In the genomic region with DNA sequence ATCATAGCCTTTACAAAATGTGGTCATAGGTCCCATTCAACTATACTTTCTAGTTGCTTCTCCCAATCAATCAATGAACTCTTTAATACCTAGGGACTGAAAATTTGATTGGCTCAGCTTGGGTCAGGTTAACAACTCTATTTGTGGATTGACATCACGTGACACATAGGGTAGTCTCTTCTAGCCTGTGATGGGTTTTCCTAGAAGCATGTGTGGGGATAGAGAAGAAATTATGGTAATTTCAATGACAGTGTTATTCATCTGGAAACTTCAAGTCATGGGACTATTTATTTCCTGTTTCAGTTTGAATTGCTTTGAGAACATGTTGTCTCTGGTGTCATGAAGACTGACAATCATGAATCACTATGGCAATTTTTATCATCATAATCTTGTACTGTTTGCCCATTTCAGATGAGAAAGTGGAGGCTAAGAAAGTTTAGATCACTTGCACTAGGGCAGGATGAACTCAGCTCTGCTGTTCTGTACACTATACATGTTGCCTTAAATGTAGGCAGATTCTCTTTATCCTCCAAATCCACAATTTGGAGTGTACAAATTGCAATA, we compare ENCODE assay signal across 18 cellular contexts.
A peak's percentile ranks its signal among the peaks of the same experiment; 100 is the strongest.
DNase-seq lines count a peak whose midpoint lies in the region; ATAC-seq, FAIRE-seq and TF ChIP-seq lines count a peak whose summit lies in the region.
"Had no signal": no experiment of that assay in that cellular context is flagged by ENCODE, and none has a peak within 500 bp of the region (broad histone marks: within the 10 kb centered on the region; RNA-seq: fewer than 3 reads in every experiment).

No MANE protein-coding gene starts in this region.

- H2AFZ ChIP-seq in HepG2 (ENCODE audit: low read length) (no peak overlapping the region), K562 (ENCODE audit: low read depth, low read length) (no peak overlapping the region)
- H2AFZ ChIP-seq: GM23338 had no signal

- H4K20me1 ChIP-seq in HepG2 (ENCODE audit: insufficient read depth, low read length), result no peaks in the 10 kb centered on the region
- H4K20me1 ChIP-seq in K562 (replicated peaks; ENCODE audit: control insufficient read depth, insufficient read depth, low read length), result no peaks in the 10 kb centered on the region
- H4K20me1 ChIP-seq: BLaER1 had no signal

- peaks cover 91% of the 10 kb centered on the region for H3K9me3 ChIP-seq in HepG2 (ENCODE audit: low read length)
- no peaks in the 10 kb centered on the region for H3K9me3 ChIP-seq in right lobe of liver
- H3K9me3 ChIP-seq in K562 (replicated peaks; ENCODE audit: control insufficient read depth, insufficient read depth, low read depth, low read length), result no peaks in the 10 kb centered on the region
- H3K9me3 ChIP-seq: BLaER1 had no signal

- H3K4me1 ChIP-seq in HepG2 (ENCODE audit: insufficient read depth, low read length), result no peaks in the 10 kb centered on the region
- no peaks in the 10 kb centered on the region for H3K4me1 ChIP-seq in right lobe of liver
- no peaks in the 10 kb centered on the region for H3K4me1 ChIP-seq in K562 (replicated peaks in 1 of 2; ENCODE audit: control insufficient read depth in 2 of 2, insufficient read depth in 2 of 2, low read length in 2 of 2)
- H3K4me1 ChIP-seq: BLaER1 had no signal

- H3K9me3 Mint-ChIP-seq in activated CD8-positive, alpha-beta T cell treated with anti-CD3 and anti-CD28 coated beads for 36 hours, result peaks cover 3% of the 10 kb centered on the region
- H3K9me3 Mint-ChIP-seq in activated CD8-positive, alpha-beta T cell treated with anti-CD3 and anti-CD28 coated beads, Interleukin-2, amount 10 ng/mL, durations not matched to agents 7 days and 5 days (ENCODE audit: insufficient read depth), result no peaks in the 10 kb centered on the region
- peaks cover 10 to 14% of the 10 kb centered on the region in 2 donors for H3K9me3 Mint-ChIP-seq in stimulated activated naive B cell treated with anti-CD40 and anti-IgM and Interleukin-4, amounts not matched to agents 10 μg/mL and 1 μg/mL and 100 μg/mL, for 72 hours

- in situ Hi-C loops in HepG2 (cut with HindIII; ENCODE audit: extremely low pct_ligation_motif_present, low pct_unique_long_range_greater_than_20kb) (no loop called here), K562 (cut with MboI) (no loop called here)

- peak; percentile 60 for ATAC-seq in activated CD8-positive, alpha-beta T cell treated with anti-CD3 and anti-CD28 coated beads for 36 hours
- ATAC-seq in activated CD8-positive, alpha-beta T cell treated with anti-CD3 and anti-CD28 coated beads, Interleukin-2, amount 10 ng/mL, durations not matched to agents 7 days and 5 days, result no peak
- ATAC-seq in HepG2 (no peak), right lobe of liver (no peak), K562 (no peak)
- ATAC-seq in stimulated activated naive B cell treated with anti-CD40 and anti-IgM and Interleukin-4, amounts not matched to agents 10 μg/mL and 1 μg/mL and 100 μg/mL, for 72 hours (replicated peaks), result peak; percentile 46 to 69
- ATAC-seq: GM23338 had no signal

- H3K27ac ChIP-seq in HepG2 (ENCODE audit: extremely low read length, insufficient read depth, low read length), result no peak overlapping the region
- H3K27ac ChIP-seq in right lobe of liver, result no peak overlapping the region
- H3K27ac ChIP-seq in K562 (ENCODE audit: extremely low read depth, low read depth, low read length), result no peak overlapping the region
- H3K27ac ChIP-seq: BLaER1 had no signal

- H3K4me2 ChIP-seq in HepG2 (ENCODE audit: low read depth, low read length), result no peak overlapping the region
- no peak overlapping the region for H3K4me2 ChIP-seq in K562 (ENCODE audit: insufficient read depth, low read length)
- H3K4me2 ChIP-seq: BLaER1, GM23338 had no signal

- POLR2A ChIA-PET in activated CD8-positive, alpha-beta T cell treated with anti-CD3 and anti-CD28 coated beads for 36 hours (lab: Charles Lee), result no interaction called here
- POLR2A ChIA-PET in activated CD8-positive, alpha-beta T cell treated with anti-CD3 and anti-CD28 coated beads, Interleukin-2, amount 10 ng/mL, durations not matched to agents 7 days and 5 days (lab: Charles Lee), result no interaction called here
- POLR2A ChIA-PET in HepG2 (lab: Yijun Ruan, JAX), result no interaction called here
- POLR2A ChIA-PET in K562 (lab: Yijun Ruan, JAX), result no interaction called here

- no peak for TF ChIP-seq POLR2A in HepG2 (IDR thresholded peaks at IDR 0.05; ENCODE audit: insufficient read depth in 1 of 2, low read depth in 2 of 2, low read length in 2 of 2)
- TF ChIP-seq POLR2A in right lobe of liver (IDR thresholded peaks at IDR 0.05), result no peak
- no peak for TF ChIP-seq POLR2A in K562 (conservative IDR thresholded peaks at IDR 0.05)

- no peaks in the 10 kb centered on the region for H3K36me3 Mint-ChIP-seq in activated CD8-positive, alpha-beta T cell treated with anti-CD3 and anti-CD28 coated beads for 36 hours (ENCODE audit: low read depth)
- no peaks in the 10 kb centered on the region for H3K36me3 Mint-ChIP-seq in activated CD8-positive, alpha-beta T cell treated with anti-CD3 and anti-CD28 coated beads, Interleukin-2, amount 10 ng/mL, durations not matched to agents 7 days and 5 days (ENCODE audit: low read depth)
- H3K36me3 Mint-ChIP-seq in stimulated activated naive B cell treated with anti-CD40 and anti-IgM and Interleukin-4, amounts not matched to agents 10 μg/mL and 1 μg/mL and 100 μg/mL, for 72 hours, result peaks cover 0 to 3% of the 10 kb centered on the region in 2 donors
- H3K36me3 Mint-ChIP-seq: CD14-positive monocyte; CD4-positive, alpha-beta memory T cell had no signal

- no peaks in the 10 kb centered on the region for H3K36me3 ChIP-seq in HepG2 (replicated peaks in 1 of 2; ENCODE audit: control insufficient read depth in 1 of 2, insufficient read depth in 2 of 2, low read length in 2 of 2)
- no peaks in the 10 kb centered on the region for H3K36me3 ChIP-seq in right lobe of liver
- no peaks in the 10 kb centered on the region for H3K36me3 ChIP-seq in K562 (ENCODE audit: control insufficient read depth, insufficient read depth, low read length)
- H3K36me3 ChIP-seq: BLaER1 had no signal

- no peak for DNase-seq in activated CD8-positive, alpha-beta T cell treated with anti-CD3 and anti-CD28 coated beads for 36 hours
- DNase-seq in activated CD8-positive, alpha-beta T cell treated with anti-CD3 and anti-CD28 coated beads, Interleukin-2, amount 10 ng/mL, durations not matched to agents 7 days and 5 days, result no peak
- DNase-seq in HepG2 (ENCODE audit: low spot score), result no peak
- no peak for DNase-seq in right lobe of liver
- DNase-seq in K562 (ENCODE audit: extremely low read depth in 1 of 4, low spot score in 3 of 4), result no peak
- DNase-seq in stimulated activated naive B cell treated with anti-CD40 and anti-IgM and Interleukin-4, amounts not matched to agents 10 μg/mL and 1 μg/mL and 100 μg/mL, for 72 hours, result no peak
- DNase-seq in NCI-H2227 (lab: John Stamatoyannopoulos, UW; ENCODE audit: unreplicated experiment), result no peak
- no peak for DNase-seq in kidney glomerular epithelial cell (lab: John Stamatoyannopoulos, UW)
- DNase-seq: 8988T; CD4-positive, alpha-beta memory T cell; DMS153; DMS79; GDM1; HCEC 1CT had no signal

- no peak for TF ChIP-seq CTCF in activated CD8-positive, alpha-beta T cell treated with anti-CD3 and anti-CD28 coated beads for 36 hours (IDR thresholded peaks at IDR 0.05)
- TF ChIP-seq CTCF in HepG2 (CRISPR knock-in tag; IDR thresholded peaks at IDR 0.05) (no peak), right lobe of liver (IDR thresholded peaks at IDR 0.05) (no peak), K562 (IDR thresholded peaks at IDR 0.05 in 2 of 3, conservative IDR thresholded peaks at IDR 0.05 in 1 of 3; ENCODE audit: insufficient read depth in 2 of 3, low read depth in 1 of 3, low read length in 3 of 3) (no peak)

- no peak overlapping the region for H3K9ac ChIP-seq in HepG2 (ENCODE audit: insufficient read depth, low read depth, low read length)
- no peak overlapping the region for H3K9ac ChIP-seq in K562 (ENCODE audit: insufficient read depth in 1 of 2, low read depth in 2 of 2, low read length in 2 of 2)
- H3K9ac ChIP-seq: BLaER1 had no signal

- no peak for TF ChIP-seq RAD21 in HepG2 (CRISPR knock-in tag; IDR thresholded peaks at IDR 0.05)
- TF ChIP-seq RAD21 in K562 (CRISPR knock-in tag; conservative IDR thresholded peaks at IDR 0.05 in 1 of 2, IDR thresholded peaks at IDR 0.05 in 1 of 2), result no peak

- no peak overlapping the region for H3K4me3 Mint-ChIP-seq in activated CD8-positive, alpha-beta T cell treated with anti-CD3 and anti-CD28 coated beads for 36 hours
- no peak overlapping the region for H3K4me3 Mint-ChIP-seq in activated CD8-positive, alpha-beta T cell treated with anti-CD3 and anti-CD28 coated beads, Interleukin-2, amount 10 ng/mL, durations not matched to agents 7 days and 5 days
- no peak overlapping the region for H3K4me3 Mint-ChIP-seq in stimulated activated naive B cell treated with anti-CD40 and anti-IgM and Interleukin-4, amounts not matched to agents 10 μg/mL and 1 μg/mL and 100 μg/mL, for 72 hours
- H3K4me3 Mint-ChIP-seq: CD14-positive monocyte; CD4-positive, alpha-beta memory T cell; GM23338 had no signal

- BruUV-seq in HepG2 (replicated peaks; lab: Mats Ljungman, UMichigan), result no TSS peak
- no TSS peak for BruUV-seq in K562 (replicated peaks; lab: Mats Ljungman, UMichigan)

- FAIRE-seq in HepG2 (lab: Jason Lieb, UNC) (no peak), K562 (lab: Jason Lieb, UNC) (no peak)
- FAIRE-seq: H54 had no signal

- H3K4me1 Mint-ChIP-seq in activated CD8-positive, alpha-beta T cell treated with anti-CD3 and anti-CD28 coated beads for 36 hours (ENCODE audit: low read depth), result peaks cover 3% of the 10 kb centered on the region
- H3K4me1 Mint-ChIP-seq in activated CD8-positive, alpha-beta T cell treated with anti-CD3 and anti-CD28 coated beads, Interleukin-2, amount 10 ng/mL, durations not matched to agents 7 days and 5 days (ENCODE audit: low read depth), result no peaks in the 10 kb centered on the region
- H3K4me1 Mint-ChIP-seq in stimulated activated naive B cell treated with anti-CD40 and anti-IgM and Interleukin-4, amounts not matched to agents 10 μg/mL and 1 μg/mL and 100 μg/mL, for 72 hours, result peaks cover 0 to 3% of the 10 kb centered on the region in 2 donors
- H3K4me1 Mint-ChIP-seq: CD14-positive monocyte; CD4-positive, alpha-beta memory T cell; GM23338 had no signal

- 0% methylated on average over 1 of the region's 1 CpG for WGBS in HepG2 (ENCODE audit: low lambda C conversion rate)
- WGBS in right lobe of liver (ENCODE audit: insufficient coverage, low coverage, low lambda C conversion rate, missing lambda C conversion rate), result 31% methylated on average over 1 of the region's 1 CpG
- WGBS in K562 (ENCODE audit: insufficient coverage, low coverage, missing lambda C conversion rate), result 0% methylated on average over 1 of the region's 1 CpG

- CTCF ChIA-PET in activated CD8-positive, alpha-beta T cell treated with anti-CD3 and anti-CD28 coated beads for 36 hours (lab: Charles Lee), result no interaction called here
- CTCF ChIA-PET in activated CD8-positive, alpha-beta T cell treated with anti-CD3 and anti-CD28 coated beads, Interleukin-2, amount 10 ng/mL, durations not matched to agents 7 days and 5 days (lab: Charles Lee), result no interaction called here
- CTCF ChIA-PET in HepG2 (lab: Yijun Ruan, JAX; ENCODE audit: low intra/inter-chr PET ratio, low total read pairs), result no interaction called here
- CTCF ChIA-PET in K562 (lab: Yijun Ruan, JAX; ENCODE audit: low intra/inter-chr PET ratio), result no interaction called here

- H3K79me2 ChIP-seq in HepG2 (ENCODE audit: insufficient read depth, low read length), result no peaks in the 10 kb centered on the region
- H3K79me2 ChIP-seq in K562 (ENCODE audit: control insufficient read depth, insufficient read depth, low read length), result no peaks in the 10 kb centered on the region

- H3K4me3 ChIP-seq in HepG2 (replicated peaks in 1 of 3; ENCODE audit: insufficient read depth in 1 of 3, low read depth in 2 of 3, low read length in 3 of 3) (no peak overlapping the region), right lobe of liver (no peak overlapping the region), K562 (no peak overlapping the region)
- H3K4me3 ChIP-seq: BLaER1, GM23338 had no signal

- H3K27me3 Mint-ChIP-seq in activated CD8-positive, alpha-beta T cell treated with anti-CD3 and anti-CD28 coated beads for 36 hours, result peaks cover 2% of the 10 kb centered on the region
- H3K27me3 Mint-ChIP-seq in activated CD8-positive, alpha-beta T cell treated with anti-CD3 and anti-CD28 coated beads, Interleukin-2, amount 10 ng/mL, durations not matched to agents 7 days and 5 days (ENCODE audit: low read depth), result no peaks in the 10 kb centered on the region
- peaks cover 4 to 5% of the 10 kb centered on the region in 2 donors for H3K27me3 Mint-ChIP-seq in stimulated activated naive B cell treated with anti-CD40 and anti-IgM and Interleukin-4, amounts not matched to agents 10 μg/mL and 1 μg/mL and 100 μg/mL, for 72 hours
- H3K27me3 Mint-ChIP-seq: CD4-positive, alpha-beta memory T cell had no signal

- H3K27ac Mint-ChIP-seq in activated CD8-positive, alpha-beta T cell treated with anti-CD3 and anti-CD28 coated beads for 36 hours, result no peak overlapping the region
- no peak overlapping the region for H3K27ac Mint-ChIP-seq in activated CD8-positive, alpha-beta T cell treated with anti-CD3 and anti-CD28 coated beads, Interleukin-2, amount 10 ng/mL, durations not matched to agents 7 days and 5 days
- H3K27ac Mint-ChIP-seq in stimulated activated naive B cell treated with anti-CD40 and anti-IgM and Interleukin-4, amounts not matched to agents 10 μg/mL and 1 μg/mL and 100 μg/mL, for 72 hours, result no peak overlapping the region
- H3K27ac Mint-ChIP-seq: CD14-positive monocyte; CD4-positive, alpha-beta memory T cell; GM23338 had no signal

- H3K27me3 ChIP-seq in HepG2 (ENCODE audit: control insufficient read depth in 1 of 2, insufficient read depth in 2 of 2, low read length in 2 of 2) (no peaks in the 10 kb centered on the region), right lobe of liver (no peaks in the 10 kb centered on the region), K562 (ENCODE audit: control insufficient read depth in 2 of 2, insufficient read depth in 2 of 2, low read length in 2 of 2) (no peaks in the 10 kb centered on the region)
- H3K27me3 ChIP-seq: BLaER1 had no signal

- TF ChIP-seq EP300 in HepG2 (IDR thresholded peaks at IDR 0.05; ENCODE audit: low read depth in 2 of 2, low read length in 2 of 2) (no peak), HepG2 (CRISPR knock-in tag; IDR thresholded peaks at IDR 0.05; ENCODE audit: borderline replicate concordance) (no peak), K562 (IDR thresholded peaks at IDR 0.05; ENCODE audit: low read length) (no peak)

- no peaks in the 10 kb centered on the region for H3K9me1 ChIP-seq in K562 (ENCODE audit: control insufficient read depth, insufficient read depth, low read length)

- intact Hi-C loops in activated CD8-positive, alpha-beta T cell treated with anti-CD3 and anti-CD28 coated beads for 36 hours (cut with micrococcal nuclease), result no loop called here
- intact Hi-C loops in HepG2 (cut with micrococcal nuclease; ENCODE audit: unreplicated experiment), result no loop called here
- intact Hi-C loops in right lobe of liver (cut with DNase I), result no loop called here
- intact Hi-C loops in K562 (cut with micrococcal nuclease), result no loop called here

Comparison
In these comparisons a context has a peak if more than half of its experiments do, and no peak if none do; other contexts are left out.
1. ATAC-seq: peak in activated CD8-positive, alpha-beta T cell treated with anti-CD3 and anti-CD28 coated beads for 36 hours (single experiment) and stimulated activated naive B cell treated with anti-CD40 and anti-IgM and Interleukin-4, amounts not matched to agents 10 μg/mL and 1 μg/mL and 100 μg/mL, for 72 hours (2 of 2); none in activated CD8-positive, alpha-beta T cell treated with anti-CD3 and anti-CD28 coated beads, Interleukin-2, amount 10 ng/mL, durations not matched to agents 7 days and 5 days (single experiment), HepG2 (single experiment), right lobe of liver (0 of 4) and K562 (single experiment).